In genomic region chr11:85718991-85719807, GRCh38 we compare ENCODE assay signal across 9 cellular contexts. TPM values are rescaled to one million over a fixed set of nuclear protein-coding genes. Genes with fewer than 3 reads are reported as not detected.
DNase-seq lines count a peak whose midpoint lies in the region; ATAC-seq and TF ChIP-seq lines count a peak whose summit lies in the region.
"Had no signal": no experiment of that assay in that cellular context is flagged by ENCODE, and none has a peak within 500 bp of the region (broad histone marks: within the 10 kb centered on the region; RNA-seq: fewer than 3 reads in every experiment).

No MANE protein-coding gene starts in this region.

- TF ChIP-seq CTCF in A673 (conservative IDR thresholded peaks at IDR 0.05; ENCODE audit: low read depth, low read length) (no peak), GM10248 (IDR thresholded peaks at IDR 0.05; ENCODE audit: control extremely low read depth, extremely low read depth, low read depth, missing control alignments) (no peak)

- DNase-seq in A673 (ENCODE audit: low spot score) (peak; percentile 43), NCI-H226 (peak; percentile 99), epithelial cell of prostate (ENCODE audit: low read depth, low spot score) (peak; percentile 89), medulla oblongata (ENCODE audit: extremely low spot score) (peak; percentile 65), GM10248 (ENCODE audit: extremely low spot score) (no peak), SIG-M5 (lab: John Stamatoyannopoulos, UW) (no peak), activated gamma-delta T cell (lab: John Stamatoyannopoulos, UW) (no peak)
- DNase-seq in activated T-cell treated with anti-CD3 and anti-CD28 coated beads, Interleukin-2, amount 50 U/mL, for 4 hours: no peak
- DNase-seq: DND-41 had no signal

- no peaks in the 10 kb centered on the region for H3K27me3 Mint-ChIP-seq in activated T-cell treated with anti-CD3 and anti-CD28 coated beads, Interleukin-2, amount 50 U/mL, for 4 hours (ENCODE audit: low read depth)

- POLR2A ChIA-PET in A673 (lab: Charles Lee; ENCODE audit: low non-redundant PET) (no interaction called here), GM10248 (lab: Yijun Ruan, JAX) (no interaction called here)

- H3K4me3 ChIP-seq in A673 (ENCODE audit: low read depth, low read length, poor library complexity, severe bottlenecking): no peak overlapping the region

- no peaks in the 10 kb centered on the region for H3K27me3 ChIP-seq in A673 (replicated peaks; ENCODE audit: insufficient read depth, low read depth, low read length, poor library complexity)

- no peaks in the 10 kb centered on the region for H3K9me3 ChIP-seq in A673 (ENCODE audit: low read depth, low read length, poor library complexity, severe bottlenecking)

- ATAC-seq in activated T-cell treated with anti-CD3 and anti-CD28 coated beads, Interleukin-2, amount 50 U/mL, for 4 hours: no peak

- no peak overlapping the region for H3K4me3 Mint-ChIP-seq in activated T-cell treated with anti-CD3 and anti-CD28 coated beads, Interleukin-2, amount 50 U/mL, for 4 hours

- intact Hi-C loops in A673 (cut with micrococcal nuclease; ENCODE audit: unreplicated experiment): no loop called here

- no peaks in the 10 kb centered on the region for H3K36me3 ChIP-seq in A673 (ENCODE audit: insufficient read depth, low read length, poor library complexity, severe bottlenecking)

- BruUV-seq in A673 (replicated peaks; lab: Mats Ljungman, UMichigan): no TSS peak

- no peaks in the 10 kb centered on the region for H3K4me1 ChIP-seq in A673 (ENCODE audit: insufficient read depth, low read length, poor library complexity, severe bottlenecking)

- H3K36me3 Mint-ChIP-seq in activated T-cell treated with anti-CD3 and anti-CD28 coated beads, Interleukin-2, amount 50 U/mL, for 4 hours (ENCODE audit: insufficient read depth): peaks cover 11% of the 10 kb centered on the region

- H3K27ac ChIP-seq in A673 (ENCODE audit: low read depth, low read length, poor library complexity, severe bottlenecking) (no peak overlapping the region), epithelial cell of prostate (no peak overlapping the region)

- no peaks in the 10 kb centered on the region for H3K4me1 Mint-ChIP-seq in activated T-cell treated with anti-CD3 and anti-CD28 coated beads, Interleukin-2, amount 50 U/mL, for 4 hours (ENCODE audit: low read depth)

- no peaks in the 10 kb centered on the region for H3K9me3 Mint-ChIP-seq in activated T-cell treated with anti-CD3 and anti-CD28 coated beads, Interleukin-2, amount 50 U/mL, for 4 hours

- CTCF ChIA-PET in A673 (lab: Charles Lee) (no interaction called here), GM10248 (lab: Yijun Ruan, JAX) (no interaction called here)

RNA-seq across cellular contexts. Expression of gene CCDC89, which starts 33.2 kb away (rescaled TPM):
- 0.41 and 0.66 TPM in 2 replicates for total RNA-seq in A673 (2021)
- not detected for total RNA-seq in activated T-cell treated with anti-CD3 and anti-CD28 coated beads, Interleukin-2, amount 50 U/mL, for 4 hours

RNA-seq across cellular contexts. Expression of gene CREBZF, which starts 54.3 kb away (rescaled TPM):
- total RNA-seq in A673 (2021): 74.1 and 76.6 TPM in 2 replicates
- 10 to 100 TPM; 28.9 to 31.9 (median 31.1) TPM for total RNA-seq in activated T-cell treated with anti-CD3 and anti-CD28 coated beads, Interleukin-2, amount 50 U/mL, for 4 hours

Comparison
In these comparisons a context has a peak if more than half of its experiments do, and no peak if none do; other contexts are left out.
1. DNase-seq: peak in A673 (single experiment), NCI-H226 (single experiment), epithelial cell of prostate (single experiment) and medulla oblongata (single experiment); none in GM10248 (single experiment), activated T-cell treated with anti-CD3 and anti-CD28 coated beads, Interleukin-2, amount 50 U/mL, for 4 hours (single experiment), SIG-M5 (single experiment) and activated gamma-delta T cell (single experiment).